Comparison of ENCODE assay signal across 8 cellular contexts in the genomic region with DNA sequence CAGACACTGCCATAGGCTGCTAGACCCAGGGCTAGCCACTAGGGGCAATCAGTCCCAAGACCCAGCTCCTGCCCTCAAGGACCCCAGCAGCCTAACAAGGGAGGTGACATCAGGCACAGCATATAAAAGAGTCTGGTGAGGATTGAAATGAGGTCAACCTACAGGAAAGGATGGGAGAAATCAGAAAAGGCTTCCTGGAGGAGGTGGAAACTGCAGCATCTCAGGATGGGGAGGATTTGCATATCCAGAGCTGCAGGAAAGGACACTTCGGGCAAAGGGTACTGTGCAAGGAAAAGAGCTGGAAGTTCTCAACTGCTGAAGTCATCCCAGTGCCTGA. TPM values are rescaled to one million over a fixed set of nuclear protein-coding genes. Genes with fewer than 3 reads are reported as not detected.
DNase-seq lines count a peak whose midpoint lies in the region; ATAC-seq, FAIRE-seq and TF ChIP-seq lines count a peak whose summit lies in the region.

No MANE protein-coding gene starts in this region.

- intact Hi-C loops in activated T-helper 1 cell treated with anti-CD3 and anti-CD28 coated beads, Interleukin-12 subunit alpha, Interleukin-12 subunit beta, Interleukin-2, Interleukin-4 antibody, amounts not matched to agents 30 ng/mL and 10 ng/mL and 1 ng/mL, durations not matched to agents 14 hours and 24 hours and 36 hours (cut with micrococcal nuclease), result no loop called here

- DNase-seq in Ammon's horn (ENCODE audit: low spot score), result peak; percentile 58
- DNase-seq in GM12891 (ENCODE audit: insufficient read length, low spot score), result peak; percentile 67
- DNase-seq in NCI-H2029 treated with DMSO at 0.1 percent for 48 hours (lab: John Stamatoyannopoulos, UW), result peak; percentile 24
- peak; percentile 22 for DNase-seq in activated T-helper 1 cell treated with anti-CD3 and anti-CD28 coated beads, Interleukin-12 subunit alpha, Interleukin-12 subunit beta, Interleukin-2, Interleukin-4 antibody, amounts not matched to agents 30 ng/mL and 10 ng/mL and 1 ng/mL, durations not matched to agents 14 hours and 24 hours and 36 hours (ENCODE audit: low spot score)
- peak; percentile 67 for DNase-seq in iPS-NIHi7 (ENCODE audit: extremely low spot score)
- no peak for DNase-seq in middle frontal gyrus (ENCODE audit: extremely low spot score, low spot score)

- FAIRE-seq in GM12891 (lab: Jason Lieb, UNC), result peak; percentile 76

- peaks cover 4% of the 10 kb centered on the region for H3K27me3 Mint-ChIP-seq in activated T-helper 1 cell treated with anti-CD3 and anti-CD28 coated beads, Interleukin-12 subunit alpha, Interleukin-12 subunit beta, Interleukin-2, Interleukin-4 antibody, amounts not matched to agents 30 ng/mL and 10 ng/mL and 1 ng/mL, durations not matched to agents 14 hours and 24 hours and 36 hours (ENCODE audit: insufficient read depth)

- TF ChIP-seq POLR2A in GM12891 (IDR thresholded peaks at IDR 0.05; ENCODE audit: low read depth, low read length), result no peak

- H3K9me3 Mint-ChIP-seq in activated T-helper 1 cell treated with anti-CD3 and anti-CD28 coated beads, Interleukin-12 subunit alpha, Interleukin-12 subunit beta, Interleukin-2, Interleukin-4 antibody, amounts not matched to agents 30 ng/mL and 10 ng/mL and 1 ng/mL, durations not matched to agents 14 hours and 24 hours and 36 hours, result no peaks in the 10 kb centered on the region

- ATAC-seq in HG02623 (IDR thresholded peaks at IDR 0.05; ENCODE audit: unreplicated experiment), result no peak

- H3K36me3 Mint-ChIP-seq in activated T-helper 1 cell treated with anti-CD3 and anti-CD28 coated beads, Interleukin-12 subunit alpha, Interleukin-12 subunit beta, Interleukin-2, Interleukin-4 antibody, amounts not matched to agents 30 ng/mL and 10 ng/mL and 1 ng/mL, durations not matched to agents 14 hours and 24 hours and 36 hours (ENCODE audit: low read depth), result no peaks in the 10 kb centered on the region

- H3K27ac Mint-ChIP-seq in activated T-helper 1 cell treated with anti-CD3 and anti-CD28 coated beads, Interleukin-12 subunit alpha, Interleukin-12 subunit beta, Interleukin-2, Interleukin-4 antibody, amounts not matched to agents 30 ng/mL and 10 ng/mL and 1 ng/mL, durations not matched to agents 14 hours and 24 hours and 36 hours, result no peak overlapping the region

- no peak overlapping the region for H3K4me3 Mint-ChIP-seq in activated T-helper 1 cell treated with anti-CD3 and anti-CD28 coated beads, Interleukin-12 subunit alpha, Interleukin-12 subunit beta, Interleukin-2, Interleukin-4 antibody, amounts not matched to agents 30 ng/mL and 10 ng/mL and 1 ng/mL, durations not matched to agents 14 hours and 24 hours and 36 hours

- peak overlapping the region; percentile 98 for H3K27ac ChIP-seq in temporal lobe (ENCODE audit: low read depth, low read length)

- peaks cover 29% of the 10 kb centered on the region for H3K4me1 Mint-ChIP-seq in activated T-helper 1 cell treated with anti-CD3 and anti-CD28 coated beads, Interleukin-12 subunit alpha, Interleukin-12 subunit beta, Interleukin-2, Interleukin-4 antibody, amounts not matched to agents 30 ng/mL and 10 ng/mL and 1 ng/mL, durations not matched to agents 14 hours and 24 hours and 36 hours (ENCODE audit: low read depth)

TF ChIP-seq in GM12891, 5 proteins besides CTCF, POLR2A, EP300 and RAD21:
- TF ChIP-seq PAX5 (IDR thresholded peaks at IDR 0.05; ENCODE audit: insufficient read depth, low read length, severe bottlenecking) (no peak), POLR2AphosphoS5 (IDR thresholded peaks at IDR 0.05; ENCODE audit: low read depth, low read length) (no peak), TAF1 (IDR thresholded peaks at IDR 0.05; ENCODE audit: low read depth, low read length) (no peak), POU2F2 (IDR thresholded peaks at IDR 0.05; ENCODE audit: low read depth, low read length) (no peak), SPI1 (IDR thresholded peaks at IDR 0.05; ENCODE audit: low read depth, low read length) (no peak)
TF ChIP-seq in GM12891: peak in this region for 0.

RNA-seq across cellular contexts. Expression of gene ARFGAP2, which starts 2.9 kb away (rescaled TPM):
- polyA plus RNA-seq in GM12891 (2012; ENCODE audit: low read depth, missing spikeins), result 48.9 TPM
- 111 and 116 TPM in 2 replicates for total RNA-seq in activated T-helper 1 cell treated with anti-CD3 and anti-CD28 coated beads, Interleukin-12 subunit alpha, Interleukin-12 subunit beta, Interleukin-2, Interleukin-4 antibody, amounts not matched to agents 30 ng/mL and 10 ng/mL and 1 ng/mL, durations not matched to agents 14 hours and 24 hours and 36 hours
- 79.4 TPM for total RNA-seq in temporal lobe

RNA-seq across cellular contexts. Expression of gene PACSIN3, which starts 6.6 kb away (rescaled TPM):
- polyA plus RNA-seq in GM12891 (2012; ENCODE audit: low read depth, missing spikeins), result 0.87 TPM
- total RNA-seq in activated T-helper 1 cell treated with anti-CD3 and anti-CD28 coated beads, Interleukin-12 subunit alpha, Interleukin-12 subunit beta, Interleukin-2, Interleukin-4 antibody, amounts not matched to agents 30 ng/mL and 10 ng/mL and 1 ng/mL, durations not matched to agents 14 hours and 24 hours and 36 hours, result 14.5 and 17.0 TPM in 2 replicates
- total RNA-seq in temporal lobe, result 3.4 TPM

RNA-seq across cellular contexts. Expression of gene DDB2, which starts 35.2 kb away (rescaled TPM):
- 133 TPM for polyA plus RNA-seq in GM12891 (2012; ENCODE audit: low read depth, missing spikeins)
- 134 and 142 TPM in 2 replicates for total RNA-seq in activated T-helper 1 cell treated with anti-CD3 and anti-CD28 coated beads, Interleukin-12 subunit alpha, Interleukin-12 subunit beta, Interleukin-2, Interleukin-4 antibody, amounts not matched to agents 30 ng/mL and 10 ng/mL and 1 ng/mL, durations not matched to agents 14 hours and 24 hours and 36 hours
- 6.6 TPM for total RNA-seq in temporal lobe

Comparison
In these comparisons a context has a peak if more than half of its experiments do, and no peak if none do; other contexts are left out.
1. RNA of gene DDB2, which starts 35.2 kb away (total RNA-seq): 134 to 142 TPM in activated T-helper 1 cell treated with anti-CD3 and anti-CD28 coated beads, Interleukin-12 subunit alpha, Interleukin-12 subunit beta, Interleukin-2, Interleukin-4 antibody, amounts not matched to agents 30 ng/mL and 10 ng/mL and 1 ng/mL, durations not matched to agents 14 hours and 24 hours and 36 hours; 6.6 TPM in temporal lobe (single experiment); every median in the first group is over 10 times any median in the second.